Comparison of ENCODE assay signal across 1 cellular context in genomic region chr14:99522457-99522891, GRCh38.
TF ChIP-seq lines count a peak whose summit lies in the region.

No MANE protein-coding gene starts in this region.

TF ChIP-seq in SK-N-SH treated with all-trans-retinoic acid at 6 μM for 48 hours, 23 proteins besides CTCF, POLR2A, EP300 and RAD21 (continued from another document):
- TF ChIP-seq TSHZ2 (CRISPR knock-in tag; IDR thresholded peaks at IDR 0.05) (no peak), SNAI2 (CRISPR knock-in tag; IDR thresholded peaks at IDR 0.05) (no peak), ISL1 (CRISPR knock-in tag; IDR thresholded peaks at IDR 0.05) (no peak), ZC3H10 (CRISPR knock-in tag; IDR thresholded peaks at IDR 0.05) (no peak), POU6F1 (CRISPR knock-in tag; IDR thresholded peaks at IDR 0.05; ENCODE audit: borderline replicate concordance, low read depth) (no peak), ESRRG (CRISPR knock-in tag; IDR thresholded peaks at IDR 0.05) (no peak), TOX (CRISPR knock-in tag; IDR thresholded peaks at IDR 0.05; ENCODE audit: borderline replicate concordance) (no peak)
